In the genomic region with DNA sequence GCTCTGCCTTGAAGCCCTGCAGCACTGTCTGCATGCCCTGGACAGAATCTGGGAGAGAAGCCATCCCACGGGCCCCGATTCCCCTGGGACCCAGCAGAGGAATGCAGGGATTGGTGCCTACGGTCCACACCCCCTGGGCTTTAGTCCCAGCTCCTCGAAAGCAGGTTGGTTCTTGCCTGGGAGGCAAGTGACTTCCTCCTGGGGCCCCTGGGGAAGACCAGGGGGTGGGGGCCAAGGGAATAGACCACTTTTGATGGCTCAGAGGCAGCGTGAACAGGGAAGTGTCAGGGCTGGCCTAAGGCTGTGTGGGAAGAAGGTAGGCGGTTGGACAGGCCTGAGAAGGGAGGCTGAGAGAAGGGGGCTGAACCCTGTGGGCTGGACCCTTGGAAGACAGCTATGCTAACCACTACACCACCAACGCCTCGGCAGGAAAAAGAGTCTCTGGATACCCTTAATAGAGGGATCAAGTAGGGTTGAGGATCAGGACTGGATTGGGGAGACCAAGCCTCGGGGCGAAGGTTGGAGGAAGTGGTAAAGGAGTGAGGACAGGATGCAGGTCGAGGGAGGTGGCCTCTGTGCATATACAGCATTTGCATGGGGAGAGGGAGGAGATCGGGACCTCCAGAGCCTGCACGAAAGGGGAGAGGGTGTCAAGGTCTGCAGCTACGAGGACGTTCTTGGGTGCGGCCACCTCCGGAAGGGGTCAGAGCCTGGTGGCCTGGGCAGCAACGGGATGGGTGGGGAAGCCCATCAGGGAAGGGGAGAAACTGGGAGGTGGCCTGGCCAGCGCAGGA, we compare ENCODE assay signal across 8 cellular contexts. TPM values are rescaled to one million over a fixed set of nuclear protein-coding genes. Genes with fewer than 3 reads are reported as not detected.
DNase-seq lines count a peak whose midpoint lies in the region; TF ChIP-seq lines count a peak whose summit lies in the region.

No MANE protein-coding gene starts in this region.

- H3K27me3 ChIP-seq in endodermal cell (ENCODE audit: control insufficient read depth, insufficient read depth, low read length, poor library complexity, severe bottlenecking) = no peaks in the 10 kb centered on the region
- no peaks in the 10 kb centered on the region for H3K27me3 ChIP-seq in muscle layer of duodenum (ENCODE audit: low read depth, low read length)

- peaks cover 21% of the 10 kb centered on the region for H3K36me3 Mint-ChIP-seq in endodermal cell (ENCODE audit: low read depth)

- H3K4me3 ChIP-seq in HEK293 (ENCODE audit: low read depth, low read length) = peak overlapping the region; percentile 97
- peak overlapping the region; percentile 98 for H3K4me3 ChIP-seq in endodermal cell (ENCODE audit: low read length)
- H3K4me3 ChIP-seq in muscle layer of duodenum (ENCODE audit: low read depth in 1 of 2, low read length in 2 of 2) = peak overlapping the region; percentile 77 to 97

- H3K27me3 Mint-ChIP-seq in endodermal cell (ENCODE audit: insufficient read depth) = no peaks in the 10 kb centered on the region

- 3 to 15% methylated on average over 7 to 19 of the region's 19 CpGs for WGBS in endodermal cell (ENCODE audit: insufficient coverage in 1 of 2, insufficient read length in 1 of 2), 2 experiments

- peak overlapping the region; percentile 98 for H3K4me3 Mint-ChIP-seq in endodermal cell

- peak overlapping the region; percentile 88 for H3K27ac Mint-ChIP-seq in endodermal cell

- CTCF ChIA-PET in HEK293 (lab: Yijun Ruan, JAX) = interaction anchor here (0.5 to 2.3 kb wide), 4 partner anchors 8 to 81 kb away, joined by 3 to 11 read pairs (median 4); a partner anchor contains a TSS

- H3K36me3 ChIP-seq in HEK293 (ENCODE audit: control insufficient read depth in 2 of 2, insufficient read depth in 1 of 2, low read length in 2 of 2) (peaks cover 3 to 39% of the 10 kb centered on the region in 2 experiments; a peak in 1 of 3 replicates), endodermal cell (ENCODE audit: control insufficient read depth, insufficient read depth, low read length) (peaks cover 34% of the 10 kb centered on the region), muscle layer of duodenum (ENCODE audit: control insufficient read depth in 1 of 2, insufficient read depth in 2 of 2, low read length in 2 of 2) (peaks cover 29 to 30% of the 10 kb centered on the region in 2 donors)

- in situ Hi-C loops in SK-MEL-5 (cut with HindIII; ENCODE audit: low pct_unique_long_range_greater_than_20kb, low sequenced_read_pairs) = no loop called here

- peak; percentile 56 for DNase-seq in DMS 273 (lab: John Stamatoyannopoulos, UW; ENCODE audit: unreplicated experiment)
- no peak for DNase-seq in DMS 273 treated with DMSO at 0.1 percent for 48 hours (lab: John Stamatoyannopoulos, UW)
- DNase-seq in SK-MEL-5 (ENCODE audit: low read depth, low spot score) = peak; percentile 39
- no peak for DNase-seq in endodermal cell
- DNase-seq in GOT3 (lab: John Stamatoyannopoulos, UW) = no peak
- no peak for DNase-seq in NCI-H1105 treated with DMSO at 0.1 percent for 48 hours (lab: John Stamatoyannopoulos, UW)

- H3K9ac ChIP-seq in endodermal cell (ENCODE audit: extremely low read depth, low read length, poor library complexity, severe bottlenecking) = peak overlapping the region; percentile 77

- H3K27ac ChIP-seq in HEK293 (ENCODE audit: extremely low read depth, low read depth, low read length) = peak overlapping the region; percentile 66; the same call in 1 of the 2 replicates
- H3K27ac ChIP-seq in endodermal cell (ENCODE audit: low read depth, low read length) = no peak overlapping the region
- peak overlapping the region; percentile 67 for H3K27ac ChIP-seq in muscle layer of duodenum (ENCODE audit: low read length)

- H3K9me3 ChIP-seq in HEK293 (ENCODE audit: control insufficient read depth, insufficient read depth, low read depth, low read length) (no peaks in the 10 kb centered on the region), endodermal cell (ENCODE audit: control insufficient read depth, low read length) (no peaks in the 10 kb centered on the region), muscle layer of duodenum (ENCODE audit: control insufficient read depth in 1 of 2, low read length in 2 of 2) (no peaks in the 10 kb centered on the region)

- H3K4me1 ChIP-seq in HEK293 (ENCODE audit: control insufficient read depth, insufficient read depth, low read length) = peaks cover 3% of the 10 kb centered on the region; the same call in 1 of the 2 replicates
- peaks cover 5% of the 10 kb centered on the region for H3K4me1 ChIP-seq in endodermal cell (ENCODE audit: control insufficient read depth, insufficient read depth, low read length)
- H3K4me1 ChIP-seq in muscle layer of duodenum (ENCODE audit: control insufficient read depth in 1 of 2, insufficient read depth in 2 of 2, low read length in 2 of 2) = peaks cover 11 to 26% of the 10 kb centered on the region in 2 donors

- TF ChIP-seq CTCF in HEK293 (tag by site-specific recombination; IDR thresholded peaks at IDR 0.05) (no peak), endodermal cell (conservative IDR thresholded peaks at IDR 0.05) (no peak)

- H3K9me3 Mint-ChIP-seq in endodermal cell = no peaks in the 10 kb centered on the region

- H3K4me1 Mint-ChIP-seq in endodermal cell = peaks cover 1% of the 10 kb centered on the region

- POLR2A ChIA-PET in HEK293 (lab: Yijun Ruan, JAX) = interaction anchor here (0.8 kb wide), 1 partner anchor 46 kb away, joined by 3 read pairs; no protein-coding TSS in a partner anchor

TF ChIP-seq in HEK293, 187 proteins besides CTCF, POLR2A, EP300 and RAD21 (continues in another document):
- TF ChIP-seq ZNF660 (tag by site-specific recombination; IDR thresholded peaks at IDR 0.05) = no peak
- TF ChIP-seq SP2 (tag by site-specific recombination; IDR thresholded peaks at IDR 0.05) = peak; percentile 79
- no peak for TF ChIP-seq ZSCAN16 (tag by site-specific recombination; IDR thresholded peaks at IDR 0.05)
- no peak for TF ChIP-seq OVOL3 (tag by site-specific recombination; IDR thresholded peaks at IDR 0.05)
- no peak for TF ChIP-seq ZNF747 (tag by site-specific recombination; IDR thresholded peaks at IDR 0.05)
- TF ChIP-seq ZBTB20 (tag by site-specific recombination; IDR thresholded peaks at IDR 0.05) = peak; percentile 32; the same call in 1 of the 2 replicates
- no peak for TF ChIP-seq SCRT1 (tag by site-specific recombination; IDR thresholded peaks at IDR 0.05; ENCODE audit: borderline replicate concordance)
- no peak for TF ChIP-seq ZNF394 (tag by site-specific recombination; IDR thresholded peaks at IDR 0.05; ENCODE audit: borderline replicate concordance)
- TF ChIP-seq, protein P1, sequence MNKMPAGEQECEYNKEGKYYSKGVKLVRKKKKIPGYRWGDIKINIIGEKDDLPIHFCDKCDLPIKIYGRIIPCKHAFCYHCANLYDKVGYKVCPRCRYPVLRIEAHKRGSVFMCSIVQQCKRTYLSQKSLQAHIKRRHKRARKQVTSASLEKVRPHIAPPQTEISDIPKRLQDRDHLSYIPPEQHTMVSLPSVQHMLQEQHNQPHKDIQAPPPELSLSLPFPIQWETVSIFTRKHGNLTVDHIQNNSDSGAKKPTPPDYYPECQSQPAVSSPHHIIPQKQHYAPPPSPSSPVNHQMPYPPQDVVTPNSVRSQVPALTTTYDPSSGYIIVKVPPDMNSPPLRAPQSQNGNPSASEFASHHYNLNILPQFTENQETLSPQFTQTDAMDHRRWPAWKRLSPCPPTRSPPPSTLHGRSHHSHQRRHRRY (tag by site-specific recombination; IDR thresholded peaks at IDR 0.05) = no peak
- TF ChIP-seq ZNF514 (tag by site-specific recombination; IDR thresholded peaks at IDR 0.05) = no peak
- TF ChIP-seq ZFP69B (tag by site-specific recombination; IDR thresholded peaks at IDR 0.05) = no peak
- TF ChIP-seq ZEB2 (tag by site-specific recombination; IDR thresholded peaks at IDR 0.05) = no peak
- peak; percentile 95 for TF ChIP-seq ZFHX2 (tag by site-specific recombination; conservative IDR thresholded peaks at IDR 0.05)
- TF ChIP-seq, protein P2, sequence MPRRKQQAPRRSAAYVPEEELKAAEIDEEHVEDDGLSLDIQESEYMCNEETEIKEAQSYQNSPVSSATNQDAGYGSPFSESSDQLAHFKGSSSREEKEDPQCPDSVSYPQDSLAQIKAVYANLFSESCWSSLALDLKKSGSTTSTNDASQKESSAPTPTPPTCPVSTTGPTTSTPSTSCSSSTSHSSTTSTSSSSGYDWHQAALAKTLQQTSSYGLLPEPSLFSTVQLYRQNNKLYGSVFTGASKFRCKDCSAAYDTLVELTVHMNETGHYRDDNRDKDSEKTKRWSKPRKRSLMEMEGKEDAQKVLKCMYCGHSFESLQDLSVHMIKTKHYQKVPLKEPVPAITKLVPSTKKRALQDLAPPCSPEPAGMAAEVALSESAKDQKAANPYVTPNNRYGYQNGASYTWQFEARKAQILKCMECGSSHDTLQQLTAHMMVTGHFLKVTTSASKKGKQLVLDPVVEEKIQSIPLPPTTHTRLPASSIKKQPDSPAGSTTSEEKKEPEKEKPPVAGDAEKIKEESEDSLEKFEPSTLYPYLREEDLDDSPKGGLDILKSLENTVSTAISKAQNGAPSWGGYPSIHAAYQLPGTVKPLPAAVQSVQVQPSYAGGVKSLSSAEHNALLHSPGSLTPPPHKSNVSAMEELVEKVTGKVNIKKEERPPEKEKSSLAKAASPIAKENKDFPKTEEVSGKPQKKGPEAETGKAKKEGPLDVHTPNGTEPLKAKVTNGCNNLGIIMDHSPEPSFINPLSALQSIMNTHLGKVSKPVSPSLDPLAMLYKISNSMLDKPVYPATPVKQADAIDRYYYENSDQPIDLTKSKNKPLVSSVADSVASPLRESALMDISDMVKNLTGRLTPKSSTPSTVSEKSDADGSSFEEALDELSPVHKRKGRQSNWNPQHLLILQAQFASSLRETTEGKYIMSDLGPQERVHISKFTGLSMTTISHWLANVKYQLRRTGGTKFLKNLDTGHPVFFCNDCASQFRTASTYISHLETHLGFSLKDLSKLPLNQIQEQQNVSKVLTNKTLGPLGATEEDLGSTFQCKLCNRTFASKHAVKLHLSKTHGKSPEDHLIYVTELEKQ (tag by site-specific recombination; IDR thresholded peaks at IDR 0.05; ENCODE audit: borderline replicate concordance) = no peak
- no peak for TF ChIP-seq ZNF221 (tag by site-specific recombination; IDR thresholded peaks at IDR 0.05; ENCODE audit: borderline replicate concordance)

RNA-seq across cellular contexts. Expression of a gene that starts 0.8 kb away (rescaled TPM):
- total RNA-seq in SK-MEL-5 (2014; rRNA removed; shearing (Covaris generic)) = 34.4 and 47.9 TPM in 2 replicates
- 135 and 137 TPM in 2 replicates for polyA plus RNA-seq in SK-MEL-5 (2015; cell fraction: cytosol; rRNA removed)
- 64.0 and 107 TPM in 2 replicates for polyA plus RNA-seq in SK-MEL-5 (2015; cell fraction: nucleus; rRNA removed)
- total RNA-seq in endodermal cell = 10 to 100 TPM; 36.8 to 48.8 TPM
- 21.0 TPM for polyA plus RNA-seq in endodermal cell (2013, experiment 1 of 2)
- polyA plus RNA-seq in endodermal cell (2013, experiment 2 of 2) = 17.8 TPM

RNA-seq across cellular contexts. Expression of a gene that starts 52.7 kb away (rescaled TPM):
- total RNA-seq in SK-MEL-5 (2014; rRNA removed; shearing (Covaris generic)) = 321 and 322 TPM in 2 replicates
- 338 and 373 TPM in 2 replicates for polyA plus RNA-seq in SK-MEL-5 (2015; cell fraction: cytosol; rRNA removed)
- polyA plus RNA-seq in SK-MEL-5 (2015; cell fraction: nucleus; rRNA removed) = 23.2 and 32.3 TPM in 2 replicates
- 10 to 100 TPM; 58.7 to 64.0 TPM for total RNA-seq in endodermal cell
- polyA plus RNA-seq in endodermal cell (2013, experiment 1 of 2) = 93.0 TPM
- 93.7 TPM for polyA plus RNA-seq in endodermal cell (2013, experiment 2 of 2)

Comparison
In these comparisons a context has a peak if more than half of its experiments do, and no peak if none do; other contexts are left out.
1. DNase-seq: peak in DMS 273 (single experiment) and SK-MEL-5 (single experiment); none in DMS 273 treated with DMSO at 0.1 percent for 48 hours (single experiment), endodermal cell (single experiment), GOT3 (single experiment) and NCI-H1105 treated with DMSO at 0.1 percent for 48 hours (single experiment).
2. Peak in every context shown above with its lines, with median percentiles within 50 percentile points of each other: H3K4me3 ChIP-seq.